1 cellular context compared by ENCODE assay signal in genomic region chr12:101280006-101280505, GRCh38.
A peak's percentile ranks its signal among the peaks of the same experiment; 100 is the strongest.
TF ChIP-seq lines count a peak whose summit lies in the region.

UTP20 (plus strand) TSS chr12:101280105; CDS start chr12:101280283, 178 bp downstream.

TF ChIP-seq in HepG2, 621 proteins besides CTCF, POLR2A, EP300 and RAD21 (continued from another document and continues in another):
- TF ChIP-seq ZBTB14 (CRISPR knock-in tag; IDR thresholded peaks at IDR 0.05) (0 out of 2 replicates have a peak, but pooled peaks have one; percentile 35), TP53 (CRISPR knock-in tag; conservative IDR thresholded peaks at IDR 0.05) (0 out of 2 replicates have a peak, but pooled peaks have one; percentile 60), SKIL (CRISPR knock-in tag; IDR thresholded peaks at IDR 0.05; ENCODE audit: borderline replicate concordance) (no peak), IRX3 (CRISPR knock-in tag; IDR thresholded peaks at IDR 0.05; ENCODE audit: borderline replicate concordance, low read depth) (no peak), CEBPG (CRISPR knock-in tag; IDR thresholded peaks at IDR 0.05) (no peak), ZIK1 (CRISPR knock-in tag; IDR thresholded peaks at IDR 0.05; ENCODE audit: borderline replicate concordance, low read depth) (no peak), MEIS1 (CRISPR knock-in tag; IDR thresholded peaks at IDR 0.05; ENCODE audit: borderline replicate concordance) (peak; percentile 70; the same call in 1 of the 2 replicates), AGO1 (IDR thresholded peaks at IDR 0.05; ENCODE audit: low read depth, low read length, poor library complexity, severe bottlenecking) (no peak), ZNF205 (CRISPR knock-in tag; IDR thresholded peaks at IDR 0.05) (no peak), ZNF44 (CRISPR knock-in tag; IDR thresholded peaks at IDR 0.05) (no peak), PHB2 (IDR thresholded peaks at IDR 0.05; ENCODE audit: partially characterized antibody) (no peak), ZBTB3 (CRISPR knock-in tag; IDR thresholded peaks at IDR 0.05; ENCODE audit: borderline replicate concordance, low read depth) (no peak), NR2C2 (CRISPR knock-in tag; IDR thresholded peaks at IDR 0.05; ENCODE audit: borderline replicate concordance) (0 out of 2 replicates have a peak, but pooled peaks have one; percentile 38), ZNF646 (CRISPR knock-in tag; IDR thresholded peaks at IDR 0.05) (no peak), FOSL2 (CRISPR knock-in tag; IDR thresholded peaks at IDR 0.05) (0 out of 2 replicates have a peak, but pooled peaks have one; percentile 14), BHLHE40 (IDR thresholded peaks at IDR 0.05; ENCODE audit: low read length) (peak; percentile 84), KDM6A (CRISPR knock-in tag; IDR thresholded peaks at IDR 0.05; ENCODE audit: low read depth) (no peak), MIXL1 (CRISPR knock-in tag; IDR thresholded peaks at IDR 0.05) (0 out of 2 replicates have a peak, but pooled peaks have one; percentile 40), ZNF747 (CRISPR knock-in tag; IDR thresholded peaks at IDR 0.05; ENCODE audit: borderline replicate concordance) (no peak), CSRNP2 (CRISPR knock-in tag; conservative IDR thresholded peaks at IDR 0.05; ENCODE audit: low read depth) (no peak), DMTF1 (CRISPR knock-in tag; IDR thresholded peaks at IDR 0.05) (no peak), AGO2 (optimal IDR thresholded peaks at IDR 0.05; ENCODE audit: low read depth, low read length) (peak; percentile 45), TOPORS (CRISPR knock-in tag; IDR thresholded peaks at IDR 0.05) (no peak), STAG1 (CRISPR knock-in tag; IDR thresholded peaks at IDR 0.05) (no peak; the same call in 1 of the 2 replicates), TRIM24 (CRISPR knock-in tag; IDR thresholded peaks at IDR 0.05) (no peak), ZNF326 (CRISPR knock-in tag; IDR thresholded peaks at IDR 0.05; ENCODE audit: borderline replicate concordance) (no peak), ZNF160 (CRISPR knock-in tag; IDR thresholded peaks at IDR 0.05) (no peak), HOXD1 (CRISPR knock-in tag; IDR thresholded peaks at IDR 0.05) (no peak), ZNF354B (CRISPR knock-in tag; IDR thresholded peaks at IDR 0.05) (no peak), TCF7L2 (IDR thresholded peaks at IDR 0.05; ENCODE audit: low read depth, low read length) (no peak), HMGXB4 (CRISPR knock-in tag; IDR thresholded peaks at IDR 0.05; ENCODE audit: borderline replicate concordance in 1 of 2, low read depth in 1 of 2) (peak; percentile 43 to 64; a peak in 2 of 4 replicates), LBX2 (CRISPR knock-in tag; IDR thresholded peaks at IDR 0.05; ENCODE audit: borderline replicate concordance) (no peak), KDM5A (IDR thresholded peaks at IDR 0.05; ENCODE audit: borderline replicate concordance, low read length) (peak; percentile 98), ZKSCAN8 (CRISPR knock-in tag; IDR thresholded peaks at IDR 0.05; ENCODE audit: borderline replicate concordance) (no peak), CERS6 (CRISPR knock-in tag; IDR thresholded peaks at IDR 0.05) (no peak), ZNF607 (CRISPR knock-in tag; IDR thresholded peaks at IDR 0.05; ENCODE audit: borderline replicate concordance) (0 out of 2 replicates have a peak, but pooled peaks have one; percentile 49), ZNF331 (CRISPR knock-in tag; IDR thresholded peaks at IDR 0.05) (no peak), CBX2 (IDR thresholded peaks at IDR 0.05; ENCODE audit: low read depth, low read length) (no peak), CBX2 (CRISPR knock-in tag; IDR thresholded peaks at IDR 0.05; ENCODE audit: low read depth) (0 out of 2 replicates have a peak, but pooled peaks have one; percentile 67), FOXO1 (CRISPR knock-in tag; IDR thresholded peaks at IDR 0.05) (no peak), ZNF564 (CRISPR knock-in tag; IDR thresholded peaks at IDR 0.05) (no peak), ZNF282 (IDR thresholded peaks at IDR 0.05; ENCODE audit: partially characterized antibody) (no peak), MEF2D (CRISPR knock-in tag; IDR thresholded peaks at IDR 0.05) (peak; percentile 47; the same call in 1 of the 2 replicates), ZFP90 (CRISPR knock-in tag; IDR thresholded peaks at IDR 0.05; ENCODE audit: borderline replicate concordance) (peak; percentile 83), RXRA (CRISPR knock-in tag; IDR thresholded peaks at IDR 0.05) (peak; percentile 42; the same call in 1 of the 2 replicates), ZNF703 (CRISPR knock-in tag; IDR thresholded peaks at IDR 0.05; ENCODE audit: borderline replicate concordance) (no peak), ZNF841 (CRISPR knock-in tag; IDR thresholded peaks at IDR 0.05; ENCODE audit: borderline replicate concordance) (no peak), JUNB (CRISPR knock-in tag; IDR thresholded peaks at IDR 0.05; ENCODE audit: borderline replicate concordance) (no peak), HNRNPL (IDR thresholded peaks at IDR 0.05; ENCODE audit: low read depth, low read length) (no peak)
